1 cellular context compared by ENCODE assay signal in genomic region chrX:40108959-40109287, GRCh38.
TF ChIP-seq lines count a peak whose summit lies in the region.

No MANE protein-coding gene starts in this region.

TF ChIP-seq in H1, 55 proteins besides CTCF, POLR2A, EP300 and RAD21 (continued from another document):
- TF ChIP-seq NRF1 (IDR thresholded peaks at IDR 0.05; ENCODE audit: low read depth, low read length) (no peak), FOSL1 (IDR thresholded peaks at IDR 0.05; ENCODE audit: insufficient read depth, low read depth, low read length) (no peak), RNF2 (IDR thresholded peaks at IDR 0.05; ENCODE audit: borderline replicate concordance, low read depth, low read length, missing control alignments, poor library complexity, severe bottlenecking) (no peak), SUZ12 (IDR thresholded peaks at IDR 0.05; ENCODE audit: low read length) (no peak), YY1 (IDR thresholded peaks at IDR 0.05; ENCODE audit: low read depth, low read length) (no peak), ATF2 (IDR thresholded peaks at IDR 0.05; ENCODE audit: low read length) (no peak), CTBP2 (IDR thresholded peaks at IDR 0.05; ENCODE audit: borderline replicate concordance, insufficient read depth, insufficient read length, low read length) (no peak), JUN (IDR thresholded peaks at IDR 0.05; ENCODE audit: low read depth, low read length) (no peak), CHD7 (IDR thresholded peaks at IDR 0.05; ENCODE audit: insufficient replicate concordance, low read length) (no peak), USF2 (IDR thresholded peaks at IDR 0.05; ENCODE audit: low read length) (no peak), GTF2F1 (IDR thresholded peaks at IDR 0.05; ENCODE audit: borderline replicate concordance, low read depth, low read length) (no peak)
TF ChIP-seq in H1: peak in this region for 0.
